19 cellular contexts compared by ENCODE assay signal in genomic region chr9:112505607-112506006, GRCh38. TPM values are rescaled to one million over a fixed set of nuclear protein-coding genes. Genes with fewer than 3 reads are reported as not detected.
A peak's percentile ranks its signal among the peaks of the same experiment; 100 is the strongest.
DNase-seq lines count a peak whose midpoint lies in the region; ATAC-seq and TF ChIP-seq lines count a peak whose summit lies in the region.
"Had no signal": no experiment of that assay in that cellular context is flagged by ENCODE, and none has a peak within 500 bp of the region (broad histone marks: within the 10 kb centered on the region; RNA-seq: fewer than 3 reads in every experiment).

No MANE protein-coding gene starts in this region.

- no peaks in the 10 kb centered on the region for H3K27me3 Mint-ChIP-seq in CD4-positive, CD25-positive, alpha-beta regulatory T cell
- H3K27me3 Mint-ChIP-seq in nephron progenitor cell (ENCODE audit: low read depth, poor library complexity): no peaks in the 10 kb centered on the region

- H3K27ac ChIP-seq in CD4-positive, CD25-positive, alpha-beta regulatory T cell (ENCODE audit: insufficient read depth, low read length, poor library complexity, severe bottlenecking): no peak overlapping the region
- H3K27ac ChIP-seq in PC-3 (ENCODE audit: low read length): no peak overlapping the region
- H3K27ac ChIP-seq: GM23248 had no signal

- TF ChIP-seq CTCF in nephron progenitor cell (IDR thresholded peaks at IDR 0.05) (no peak), PC-3 (conservative IDR thresholded peaks at IDR 0.05; ENCODE audit: low read depth, low read length) (no peak)

- POLR2A ChIA-PET in PC-3 (lab: Charles Lee; ENCODE audit: unreplicated experiment): no interaction called here

- peaks cover 0 to 8% (median 5%) of the 10 kb centered on the region in 4 donors for H3K4me1 Mint-ChIP-seq in CD4-positive, CD25-positive, alpha-beta regulatory T cell
- H3K4me1 Mint-ChIP-seq in nephron progenitor cell: peaks cover 3% of the 10 kb centered on the region

- H3K9me2 ChIP-seq in PC-3 (replicated peaks; ENCODE audit: low read length): no peaks in the 10 kb centered on the region

- H3K4me2 ChIP-seq in PC-3 (ENCODE audit: low read length): no peak overlapping the region

- H3K79me2 ChIP-seq in PC-3 (ENCODE audit: low read length): no peaks in the 10 kb centered on the region

- peak overlapping the region in 2 of 3 donors; percentile 21 to 35 for H3K27ac Mint-ChIP-seq in CD4-positive, CD25-positive, alpha-beta regulatory T cell
- H3K27ac Mint-ChIP-seq in nephron progenitor cell: peak overlapping the region; percentile 58
- H3K27ac Mint-ChIP-seq: CD8-positive, alpha-beta T cell had no signal

- H3K36me3 Mint-ChIP-seq in CD4-positive, CD25-positive, alpha-beta regulatory T cell: peaks cover 4% of the 10 kb centered on the region
- peaks cover 58% of the 10 kb centered on the region for H3K36me3 Mint-ChIP-seq in nephron progenitor cell (ENCODE audit: low read depth)
- H3K36me3 Mint-ChIP-seq: CD8-positive, alpha-beta T cell had no signal

- H3K4me3 Mint-ChIP-seq in CD4-positive, CD25-positive, alpha-beta regulatory T cell: no peak overlapping the region
- no peak overlapping the region for H3K4me3 Mint-ChIP-seq in nephron progenitor cell
- H3K4me3 Mint-ChIP-seq: CD8-positive, alpha-beta T cell had no signal

- H4K20me1 ChIP-seq in PC-3 (ENCODE audit: low read length): no peaks in the 10 kb centered on the region

- ATAC-seq in CD4-positive, CD25-positive, alpha-beta regulatory T cell (ENCODE audit: low read depth in 2 of 2): no peak
- peak; percentile 90 for ATAC-seq in left colon
- ATAC-seq in PC-3: no peak
- ATAC-seq in HG02623 (IDR thresholded peaks at IDR 0.05; ENCODE audit: unreplicated experiment): no peak
- ATAC-seq: CD8-positive, alpha-beta T cell had no signal

- H3F3A ChIP-seq in PC-3 (ENCODE audit: low read length, unreplicated experiment): no peaks in the 10 kb centered on the region

- H3K36me3 ChIP-seq in CD4-positive, CD25-positive, alpha-beta regulatory T cell (ENCODE audit: control insufficient read depth, insufficient read depth, low read length): no peaks in the 10 kb centered on the region
- H3K36me3 ChIP-seq in PC-3 (ENCODE audit: low read depth, low read length): no peaks in the 10 kb centered on the region
- H3K36me3 ChIP-seq: MG63 had no signal

- no peaks in the 10 kb centered on the region for H3K27me3 ChIP-seq in CD4-positive, CD25-positive, alpha-beta regulatory T cell (ENCODE audit: control insufficient read depth, insufficient read depth, low read length)
- no peaks in the 10 kb centered on the region for H3K27me3 ChIP-seq in PC-3 (ENCODE audit: low read length)
- H3K27me3 ChIP-seq: MG63 had no signal

- no peak overlapping the region for H3K4me3 ChIP-seq in CD4-positive, CD25-positive, alpha-beta regulatory T cell (ENCODE audit: low read depth, low read length)
- no peak overlapping the region for H3K4me3 ChIP-seq in PC-3 (ENCODE audit: low read length)
- H3K4me3 ChIP-seq: GM23248, MG63 had no signal

- CTCF ChIA-PET in PC-3 (lab: Charles Lee): no interaction called here

- no peak overlapping the region for H2AFZ ChIP-seq in PC-3 (ENCODE audit: low read length)
- H2AFZ ChIP-seq: GM23248 had no signal

- H3K9me3 Mint-ChIP-seq in CD4-positive, CD25-positive, alpha-beta regulatory T cell: no peaks in the 10 kb centered on the region
- peaks cover 30% of the 10 kb centered on the region for H3K9me3 Mint-ChIP-seq in nephron progenitor cell
- H3K9me3 Mint-ChIP-seq: CD8-positive, alpha-beta T cell had no signal

- no peaks in the 10 kb centered on the region for H3K4me1 ChIP-seq in CD4-positive, CD25-positive, alpha-beta regulatory T cell (ENCODE audit: control insufficient read depth, insufficient read depth, low read length, poor library complexity, severe bottlenecking)
- peaks cover 12% of the 10 kb centered on the region for H3K4me1 ChIP-seq in PC-3 (ENCODE audit: insufficient read depth, low read length)

- intact Hi-C loops in left colon (cut with DNase I, micrococcal nuclease) (no loop called here), PC-3 (cut with micrococcal nuclease) (no loop called here)

- no peak for DNase-seq in CD4-positive, CD25-positive, alpha-beta regulatory T cell
- DNase-seq in NCI-H69 (lab: John Stamatoyannopoulos, UW): peak; percentile 59
- DNase-seq in left colon: peak in 1 of 2 donors; percentile 14
- DNase-seq in nephron progenitor cell: no peak
- DNase-seq in PC-3: no peak
- DNase-seq in NCI-H82 treated with DMSO at 0.1 percent for 48 hours (lab: John Stamatoyannopoulos, UW; ENCODE audit: unreplicated experiment): no peak
- no peak for DNase-seq in NCI-H2107 treated with DMSO at 0.1 percent for 48 hours (lab: John Stamatoyannopoulos, UW; ENCODE audit: unreplicated experiment)
- DNase-seq: CD8-positive, alpha-beta T cell; DMS79; GM23248; IMR-90; Karpas-422; MG63; NCI-H1092 treated with DMSO at 0.1 percent for 48 hours; NCI-H2107; NCI-H526 treated with DMSO at 0.1 percent for 48 hours; NK-92 treated with Interleukin-12 subunit alpha and Interleukin-12 subunit beta, amount 100 ng/mL, for 24 hours; SHP77 treated with DMSO at 0.1 percent for 48 hours had no signal

- no peak overlapping the region for H3K9ac ChIP-seq in PC-3 (ENCODE audit: low read length)
- H3K9ac ChIP-seq: GM23248 had no signal

- no TSS peak for BruUV-seq in PC-3 (replicated peaks; lab: Mats Ljungman, UMichigan)

- no peaks in the 10 kb centered on the region for H3K9me3 ChIP-seq in CD4-positive, CD25-positive, alpha-beta regulatory T cell (ENCODE audit: control insufficient read depth in 2 of 2, low read length in 2 of 2)
- no peaks in the 10 kb centered on the region for H3K9me3 ChIP-seq in PC-3 (ENCODE audit: low read length)
- H3K9me3 ChIP-seq: MG63 had no signal

RNA-seq across cellular contexts. Expression of gene KIAA1958, which starts 19.0 kb away (rescaled TPM):
- 3.1 TPM for total RNA-seq in CD4-positive, CD25-positive, alpha-beta regulatory T cell
- polyA plus RNA-seq in CD4-positive, CD25-positive, alpha-beta regulatory T cell: 1 to 10 TPM in 2 of 4 donors, under 1 TPM in 2; 0.41 to 1.3 (median 1.1) TPM
- 1 to 10 TPM; 8.7 to 9.5 TPM for total RNA-seq in left colon
- total RNA-seq in PC-3 (2014; rRNA removed): 3.7 and 4.2 TPM in 2 replicates
